1 cellular context compared by ENCODE assay signal in genomic region chrX:86014421-86014820, GRCh38.
TF ChIP-seq lines count a peak whose summit lies in the region.

No MANE protein-coding gene starts in this region.

TF ChIP-seq in HepG2, 621 proteins besides CTCF, POLR2A, EP300 and RAD21 (continued from another document):
- TF ChIP-seq ZBTB44 (CRISPR knock-in tag; IDR thresholded peaks at IDR 0.05) (no peak), PCBP1 (IDR thresholded peaks at IDR 0.05; ENCODE audit: borderline replicate concordance, low read depth, low read length) (no peak), RNF219 (CRISPR knock-in tag; IDR thresholded peaks at IDR 0.05) (no peak), CEBPG (CRISPR knock-in tag; IDR thresholded peaks at IDR 0.05) (no peak), ZFP1 (CRISPR knock-in tag; IDR thresholded peaks at IDR 0.05) (no peak), RARA (CRISPR knock-in tag; IDR thresholded peaks at IDR 0.05) (no peak), ZBTB20 (CRISPR knock-in tag; IDR thresholded peaks at IDR 0.05; ENCODE audit: borderline replicate concordance, low read depth) (no peak), ZNF260 (CRISPR knock-in tag; IDR thresholded peaks at IDR 0.05; ENCODE audit: borderline replicate concordance, low read depth) (no peak), ZNF225 (CRISPR knock-in tag; IDR thresholded peaks at IDR 0.05) (no peak), ZSCAN29 (CRISPR knock-in tag; conservative IDR thresholded peaks at IDR 0.05) (no peak), ZFP36 (IDR thresholded peaks at IDR 0.05; ENCODE audit: borderline replicate concordance, low read depth, low read length, partially characterized antibody) (no peak), SRF (IDR thresholded peaks at IDR 0.05; ENCODE audit: low read depth, low read length) (no peak), ZFAT (CRISPR knock-in tag; conservative IDR thresholded peaks at IDR 0.05) (no peak), ZNF580 (CRISPR knock-in tag; IDR thresholded peaks at IDR 0.05; ENCODE audit: borderline replicate concordance, low read depth) (no peak), NR2F1 (CRISPR knock-in tag; IDR thresholded peaks at IDR 0.05) (no peak), GMEB1 (CRISPR knock-in tag; IDR thresholded peaks at IDR 0.05; ENCODE audit: borderline replicate concordance) (no peak)
